Comparison of ENCODE assay signal across 11 cellular contexts in the genomic region with DNA sequence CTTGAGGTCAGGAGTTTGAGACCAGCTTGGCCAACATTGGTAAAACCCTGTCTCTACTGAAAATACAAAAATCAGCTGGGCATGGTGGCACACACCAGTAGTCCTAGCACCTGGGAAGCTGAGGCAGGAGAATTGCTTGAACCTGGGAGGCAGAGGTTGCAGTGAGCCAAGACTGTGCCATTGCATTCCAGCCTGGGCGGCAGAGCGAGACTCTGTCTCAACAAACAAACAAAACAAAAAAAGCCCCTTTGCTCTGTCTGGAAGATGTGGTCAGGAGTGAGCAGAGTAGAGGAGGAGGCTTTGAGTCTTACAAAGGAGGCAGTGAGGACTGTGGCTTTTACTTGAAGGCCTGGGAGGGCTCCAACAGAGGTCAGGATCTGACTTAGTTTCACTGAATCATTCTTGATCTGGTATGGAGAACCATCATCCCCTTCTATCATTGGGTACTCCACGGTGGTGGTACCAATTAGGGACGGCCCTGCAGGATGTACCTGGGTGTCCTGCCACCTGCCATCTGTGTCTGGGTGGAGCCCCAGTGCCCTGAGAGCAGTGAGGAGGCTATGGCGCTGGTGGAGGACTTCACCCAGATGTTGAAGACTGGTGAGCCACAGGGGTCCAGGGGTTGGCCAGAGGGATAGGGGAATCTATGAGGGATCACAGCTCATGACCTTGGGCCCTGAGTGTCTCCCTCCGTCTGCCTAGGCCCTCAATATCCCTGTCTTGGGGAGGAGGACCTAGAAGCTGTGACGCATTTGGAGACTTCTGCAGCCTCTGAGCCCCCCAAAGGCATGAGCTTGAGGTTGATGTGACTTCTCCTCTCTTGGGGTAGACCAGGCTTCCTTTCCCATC. TPM values are rescaled to one million over a fixed set of nuclear protein-coding genes. Genes with fewer than 3 reads are reported as not detected.
DNase-seq lines count a peak whose midpoint lies in the region; ATAC-seq and TF ChIP-seq lines count a peak whose summit lies in the region.
"Had no signal": no experiment of that assay in that cellular context is flagged by ENCODE, and none has a peak within 500 bp of the region (broad histone marks: within the 10 kb centered on the region; RNA-seq: fewer than 3 reads in every experiment).

No MANE protein-coding gene starts in this region.

- 100% methylated on average over 2 of the region's 7 CpGs for WGBS in suprapubic skin

- H3K4me3 ChIP-seq in left ventricle myocardium inferior, result no peak overlapping the region
- no peak overlapping the region for H3K4me3 ChIP-seq in suprapubic skin
- H3K4me3 ChIP-seq: testis had no signal

- no peaks in the 10 kb centered on the region for H3K27me3 Mint-ChIP-seq in effector memory CD8-positive, alpha-beta T cell
- H3K27me3 Mint-ChIP-seq: activated naive CD8-positive, alpha-beta T cell treated with anti-CD3 and anti-CD28 coated beads, Interleukin-2, amount 10 ng/mL, durations not matched to agents 7 days and 5 days had no signal

- no peak overlapping the region for H3K27ac ChIP-seq in left ventricle myocardium inferior (replicated peaks)
- no peak overlapping the region for H3K27ac ChIP-seq in suprapubic skin
- H3K27ac ChIP-seq: testis had no signal

- no peak for TF ChIP-seq POLR2A in suprapubic skin (IDR thresholded peaks at IDR 0.05)

- no peak for ATAC-seq in left ventricle myocardium superior
- ATAC-seq in effector memory CD8-positive, alpha-beta T cell (replicated peaks), result no peak
- no peak for ATAC-seq in HG03457 (IDR thresholded peaks at IDR 0.05; ENCODE audit: unreplicated experiment)

- peak overlapping the region; percentile 9 to 16 for H3K27ac Mint-ChIP-seq in effector memory CD8-positive, alpha-beta T cell
- H3K27ac Mint-ChIP-seq: activated naive CD8-positive, alpha-beta T cell treated with anti-CD3 and anti-CD28 coated beads, Interleukin-2, amount 10 ng/mL, durations not matched to agents 7 days and 5 days had no signal

- TF ChIP-seq EP300 in suprapubic skin (IDR thresholded peaks at IDR 0.05), result no peak

- DNase-seq in left ventricle myocardium inferior (peak; percentile 12), left ventricle myocardium superior (no peak), suprapubic skin (ENCODE audit: low spot score in 2 of 2) (peak; percentile 50 to 52), NCI-H2171 treated with DMSO at 0.1 percent for 48 hours (lab: John Stamatoyannopoulos, UW) (no peak)
- DNase-seq in effector memory CD8-positive, alpha-beta T cell, result no peak
- DNase-seq: activated naive CD8-positive, alpha-beta T cell treated with anti-CD3 and anti-CD28 coated beads, Interleukin-2, amount 10 ng/mL, durations not matched to agents 7 days and 5 days; AML-193; hypothalamus; NCI-H187; testis had no signal

- H3K9me3 Mint-ChIP-seq in effector memory CD8-positive, alpha-beta T cell, result no peaks in the 10 kb centered on the region
- H3K9me3 Mint-ChIP-seq: activated naive CD8-positive, alpha-beta T cell treated with anti-CD3 and anti-CD28 coated beads, Interleukin-2, amount 10 ng/mL, durations not matched to agents 7 days and 5 days had no signal

- H3K36me3 ChIP-seq in left ventricle myocardium inferior, result peaks cover 15% of the 10 kb centered on the region
- H3K36me3 ChIP-seq in suprapubic skin, result peaks cover 12% of the 10 kb centered on the region

- H3K9me3 ChIP-seq in left ventricle myocardium inferior (replicated peaks) (no peaks in the 10 kb centered on the region), suprapubic skin (no peaks in the 10 kb centered on the region)
- H3K9me3 ChIP-seq: testis had no signal

- TF ChIP-seq CTCF in left ventricle myocardium inferior (IDR thresholded peaks at IDR 0.05; ENCODE audit: borderline replicate concordance) (no peak), suprapubic skin (IDR thresholded peaks at IDR 0.05) (no peak)

- peaks cover 45% of the 10 kb centered on the region for H3K4me1 ChIP-seq in left ventricle myocardium inferior
- peaks cover 23% of the 10 kb centered on the region for H3K4me1 ChIP-seq in suprapubic skin

- H3K4me3 Mint-ChIP-seq in effector memory CD8-positive, alpha-beta T cell, result no peak overlapping the region
- H3K4me3 Mint-ChIP-seq: activated naive CD8-positive, alpha-beta T cell treated with anti-CD3 and anti-CD28 coated beads, Interleukin-2, amount 10 ng/mL, durations not matched to agents 7 days and 5 days had no signal

- intact Hi-C loops in left ventricle myocardium inferior (cut with micrococcal nuclease) (no loop called here), left ventricle myocardium superior (cut with micrococcal nuclease) (no loop called here)

- H3K27me3 ChIP-seq in left ventricle myocardium inferior (ENCODE audit: low read depth), result no peaks in the 10 kb centered on the region
- no peaks in the 10 kb centered on the region for H3K27me3 ChIP-seq in suprapubic skin
- H3K27me3 ChIP-seq: testis had no signal

- H3K4me1 Mint-ChIP-seq in effector memory CD8-positive, alpha-beta T cell (ENCODE audit: low read depth in 2 of 2), result peaks cover 28 to 29% of the 10 kb centered on the region in 2 donors

- peaks cover 42% of the 10 kb centered on the region for H3K36me3 Mint-ChIP-seq in effector memory CD8-positive, alpha-beta T cell (ENCODE audit: insufficient read depth)

RNA-seq across cellular contexts. Expression of gene MZF1, which starts 4.7 kb away (rescaled TPM):
- total RNA-seq in left ventricle myocardium inferior (10.9 TPM), left ventricle myocardium superior (11.3 TPM), suprapubic skin (10 to 100 TPM; 29.0 to 53.2 (median 37.5) TPM)

RNA-seq across cellular contexts. Expression of gene UBE2M, which starts 19.4 kb away (rescaled TPM):
- total RNA-seq in left ventricle myocardium inferior, result 116 TPM
- total RNA-seq in left ventricle myocardium superior, result 144 TPM
- total RNA-seq in suprapubic skin, result 10 to 100 TPM; 16.4 to 31.5 (median 21.7) TPM

RNA-seq across cellular contexts. Expression of gene CHMP2A, which starts 22.9 kb away (rescaled TPM):
- total RNA-seq in left ventricle myocardium inferior (124 TPM), left ventricle myocardium superior (134 TPM), suprapubic skin (100 to 1,000 TPM in 3 of 4 donors, 10 to 100 TPM in 1; 96.1 to 120 (median 103) TPM)

RNA-seq across cellular contexts. Expression of gene TRIM28, which starts 33.9 kb away (rescaled TPM):
- 136 TPM for total RNA-seq in left ventricle myocardium inferior
- 152 TPM for total RNA-seq in left ventricle myocardium superior
- 100 to 1,000 TPM; 334 to 395 (median 360) TPM for total RNA-seq in suprapubic skin

RNA-seq across cellular contexts. Expression of gene ZBTB45, which starts 58.2 kb away (rescaled TPM):
- total RNA-seq in left ventricle myocardium inferior (10.2 TPM), left ventricle myocardium superior (10.4 TPM), suprapubic skin (10 to 100 TPM in 3 of 4 donors, 1 to 10 TPM in 1; 6.7 to 20.7 (median 15.8) TPM)

Comparison
In these comparisons a context has a peak if more than half of its experiments do, and no peak if none do; other contexts are left out.
1. DNase-seq: peak in left ventricle myocardium inferior (single experiment) and suprapubic skin (2 of 2); none in left ventricle myocardium superior (single experiment), effector memory CD8-positive, alpha-beta T cell (0 of 3) and NCI-H2171 treated with DMSO at 0.1 percent for 48 hours (single experiment).